In genomic region chr7:101780281-101780680, GRCh38 we compare ENCODE assay signal across 28 cellular contexts.
"Had no signal": no experiment of that assay in that cellular context is flagged by ENCODE, and none has a peak within 500 bp of the region (broad histone marks: within the 10 kb centered on the region; RNA-seq: fewer than 3 reads in every experiment).

No MANE protein-coding gene starts in this region.

- ATAC-seq: effector memory CD8-positive, alpha-beta T cell; esophagus mucosa; foreskin keratinocyte; gastrocnemius medialis; gastroesophageal sphincter; heart left ventricle; heart right ventricle had no signal

- H3K4me1 ChIP-seq: colonic mucosa, esophagus squamous epithelium, foreskin keratinocyte, gastrocnemius medialis, gastroesophageal sphincter had no signal

- H3K36me3 ChIP-seq: colonic mucosa, esophagus muscularis mucosa, esophagus squamous epithelium, gastrocnemius medialis, gastroesophageal sphincter, heart left ventricle, heart right ventricle had no signal

- FAIRE-seq: colon, endometrium, endothelial cell of umbilical vein, frontal cortex had no signal

- H3K9me3 ChIP-seq: colonic mucosa, esophagus muscularis mucosa, esophagus squamous epithelium, gastrocnemius medialis, gastroesophageal sphincter, heart left ventricle, heart right ventricle had no signal

- DNase-seq: colonic mucosa; cortex of kidney; dermis blood vessel endothelial cell; dorsolateral prefrontal cortex; effector CD4-positive, alpha-beta T cell; effector CD8-positive, alpha-beta T cell; effector memory CD4-positive, alpha-beta T cell; effector memory CD8-positive, alpha-beta T cell; endodermal cell; erythroblast; esophagus squamous epithelium; foreskin fibroblast; foreskin keratinocyte; foreskin melanocyte; gastrocnemius medialis; glutamatergic neuron; head of caudate nucleus; heart left ventricle; heart right ventricle had no signal

- H3K27me3 ChIP-seq: colonic mucosa, gastrocnemius medialis, gastroesophageal sphincter had no signal

- H3K4me3 ChIP-seq: colonic mucosa, coronary artery, dorsolateral prefrontal cortex, esophagus muscularis mucosa, esophagus squamous epithelium, gastrocnemius medialis, gastroesophageal sphincter, heart left ventricle, heart right ventricle had no signal

- H3K27ac ChIP-seq: colonic mucosa, coronary artery, dorsolateral prefrontal cortex, epithelial cell of prostate, esophagus muscularis mucosa, esophagus squamous epithelium, foreskin keratinocyte, gastrocnemius medialis, gastroesophageal sphincter, heart left ventricle, heart right ventricle had no signal
